In genomic region chr1:44047131-44047530, GRCh38 we compare ENCODE assay signal across 1 cellular context.
TF ChIP-seq lines count a peak whose summit lies in the region.

No MANE protein-coding gene starts in this region.

TF ChIP-seq in HCT116, 20 proteins besides CTCF, POLR2A, EP300 and RAD21 (continued from another document):
- no peak for TF ChIP-seq EZH2phosphoT487 (IDR thresholded peaks at IDR 0.05; ENCODE audit: borderline replicate concordance)
- no peak for TF ChIP-seq ELF1 (IDR thresholded peaks at IDR 0.05; ENCODE audit: borderline replicate concordance, low read depth)
- no peak for TF ChIP-seq SRF (IDR thresholded peaks at IDR 0.05; ENCODE audit: low read depth)
